In the genomic region with DNA sequence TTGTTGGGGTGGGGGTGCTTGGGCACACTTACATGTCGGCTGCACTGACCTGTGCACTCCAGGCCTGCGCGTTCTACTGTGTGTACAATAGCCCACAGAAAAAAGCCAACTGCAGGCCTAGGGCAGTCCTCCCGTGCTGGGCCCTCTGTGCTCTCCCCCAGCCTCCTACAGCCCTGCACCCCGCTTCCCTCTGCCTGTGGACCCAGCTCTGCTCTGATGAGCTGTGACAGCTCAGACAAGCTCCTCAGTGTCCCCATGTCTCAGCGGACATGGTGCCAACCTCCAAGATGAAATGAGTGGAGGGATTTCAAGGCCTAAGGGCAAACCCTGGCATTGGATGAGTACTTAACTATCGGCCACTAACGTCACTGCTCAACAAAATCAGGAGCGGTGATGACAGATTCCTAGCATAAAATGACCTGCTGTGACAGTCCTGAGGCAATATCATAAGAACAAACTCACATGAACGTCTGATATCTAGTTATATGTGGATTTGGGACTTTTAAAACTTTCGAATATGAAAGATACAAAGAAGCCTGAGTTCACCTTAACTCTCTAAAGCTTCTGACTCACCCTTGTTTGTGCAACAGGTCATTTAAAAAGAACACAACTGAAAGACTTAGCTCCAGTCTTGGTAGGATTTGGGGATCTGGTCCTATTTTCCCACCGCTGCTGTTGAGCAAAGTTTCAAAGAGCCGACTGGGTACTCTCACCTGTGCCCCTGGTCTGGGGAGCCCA, we compare ENCODE assay signal across 24 cellular contexts.
"Had no signal": no experiment of that assay in that cellular context is flagged by ENCODE, and none has a peak within 500 bp of the region (broad histone marks: within the 10 kb centered on the region; RNA-seq: fewer than 3 reads in every experiment).

No MANE protein-coding gene starts in this region.

- H3K36me3 Mint-ChIP-seq: activated CD8-positive, alpha-beta memory T cell treated with anti-CD3 and anti-CD28 coated beads, Interleukin-2, amount 10 ng/mL, durations not matched to agents 7 days and 5 days; activated naive CD4-positive, alpha-beta T cell treated with anti-CD3 and anti-CD28 coated beads, Interleukin-2, amount 50 U/mL, for 72 hours; natural killer cell treated with Interleukin-12 subunit alpha and Interleukin-12 subunit beta and Interleukin-15 and Interleukin-18, amount 100 ng/mL, for 72 hours had no signal

- H3K27me3 Mint-ChIP-seq: activated B cell treated with CpG ODN at 0.5 μM for 24 hours; activated CD8-positive, alpha-beta memory T cell treated with anti-CD3 and anti-CD28 coated beads, Interleukin-2, amount 10 ng/mL, durations not matched to agents 7 days and 5 days; natural killer cell treated with Interleukin-12 subunit alpha and Interleukin-12 subunit beta and Interleukin-15 and Interleukin-18, amount 100 ng/mL, for 72 hours; T-cell had no signal

- ATAC-seq: activated CD8-positive, alpha-beta memory T cell treated with anti-CD3 and anti-CD28 coated beads, Interleukin-2, amount 10 ng/mL, durations not matched to agents 7 days and 5 days; activated CD8-positive, alpha-beta T cell treated with anti-CD3 and anti-CD28 coated beads, Interleukin-2, amount 10 ng/mL, durations not matched to agents 7 days and 5 days; activated naive CD4-positive, alpha-beta T cell treated with anti-CD3 and anti-CD28 coated beads, Interleukin-2, amount 50 U/mL, for 72 hours; mucosa of descending colon; natural killer cell treated with Interleukin-12 subunit alpha and Interleukin-12 subunit beta and Interleukin-15 and Interleukin-18, amount 100 ng/mL, for 72 hours; pancreas; T-cell had no signal

- H3K4me3 Mint-ChIP-seq: activated B cell treated with CpG ODN at 0.5 μM for 24 hours; activated CD8-positive, alpha-beta memory T cell treated with anti-CD3 and anti-CD28 coated beads, Interleukin-2, amount 10 ng/mL, durations not matched to agents 7 days and 5 days; activated CD8-positive, alpha-beta T cell treated with anti-CD3 and anti-CD28 coated beads, Interleukin-2, amount 10 ng/mL, durations not matched to agents 7 days and 5 days; natural killer cell treated with Interleukin-12 subunit alpha and Interleukin-12 subunit beta and Interleukin-15 and Interleukin-18, amount 100 ng/mL, for 72 hours; T-cell; T-helper 2 cell treated with Interferon-gamma antibody and Interleukin-4, amounts not matched to agents 5 μg/mL and 100 μg/mL, for 36 hours had no signal

- H3K27ac Mint-ChIP-seq: activated B cell treated with CpG ODN at 0.5 μM for 24 hours; activated CD8-positive, alpha-beta memory T cell treated with anti-CD3 and anti-CD28 coated beads, Interleukin-2, amount 10 ng/mL, durations not matched to agents 7 days and 5 days; activated CD8-positive, alpha-beta T cell treated with anti-CD3 and anti-CD28 coated beads, Interleukin-2, amount 10 ng/mL, durations not matched to agents 7 days and 5 days; activated naive CD4-positive, alpha-beta T cell treated with anti-CD3 and anti-CD28 coated beads, Interleukin-2, amount 50 U/mL, for 72 hours; activated T-helper 2 cell treated with anti-CD3 and anti-CD28 coated beads, Interferon-gamma antibody, Interleukin-2, Interleukin-4, amounts not matched to agents 10 μg/mL and 5 μg/mL and 100 μg/mL, durations not matched to agents 14 hours and 24 hours and 36 hours; natural killer cell treated with Interleukin-12 subunit alpha and Interleukin-12 subunit beta and Interleukin-15 and Interleukin-18, amount 100 ng/mL, for 72 hours; T-cell; T-helper 2 cell treated with Interferon-gamma antibody and Interleukin-4, amounts not matched to agents 5 μg/mL and 100 μg/mL, for 36 hours had no signal

- H3K9me3 Mint-ChIP-seq: activated B cell treated with CpG ODN at 0.5 μM for 24 hours; activated naive CD4-positive, alpha-beta T cell treated with anti-CD3 and anti-CD28 coated beads, Interleukin-2, amount 50 U/mL, for 72 hours; activated T-helper 2 cell treated with anti-CD3 and anti-CD28 coated beads, Interferon-gamma antibody, Interleukin-2, Interleukin-4, amounts not matched to agents 10 μg/mL and 5 μg/mL and 100 μg/mL, durations not matched to agents 14 hours and 24 hours and 36 hours; natural killer cell treated with Interleukin-12 subunit alpha and Interleukin-12 subunit beta and Interleukin-15 and Interleukin-18, amount 100 ng/mL, for 72 hours; T-cell; T-helper 2 cell treated with Interferon-gamma antibody and Interleukin-4, amounts not matched to agents 5 μg/mL and 100 μg/mL, for 36 hours had no signal

- DNase-seq: activated B cell treated with CpG ODN at 0.5 μM for 24 hours; activated CD8-positive, alpha-beta memory T cell treated with anti-CD3 and anti-CD28 coated beads, Interleukin-2, amount 10 ng/mL, durations not matched to agents 7 days and 5 days; activated CD8-positive, alpha-beta T cell treated with anti-CD3 and anti-CD28 coated beads, Interleukin-2, amount 10 ng/mL, durations not matched to agents 7 days and 5 days; activated T-cell treated with anti-CD3 and anti-CD28 coated beads, Interleukin-2, amount 50 U/mL, for 48 hours; anterior cingulate cortex; colonic mucosa; effector CD8-positive, alpha-beta T cell; erythroblast; head of caudate nucleus; hippocampal formation; psoas muscle; stimulated activated CD4-positive, alpha-beta T cell treated with anti-CD3 and anti-CD28 coated beads, Interleukin-15, amount 100 ng/mL, for 24 hours; stimulated activated CD4-positive, alpha-beta T cell treated with anti-CD3 and anti-CD28 coated beads, Interleukin-2, amount 100 ng/mL, for 24 hours; stimulated activated naive CD4-positive, alpha-beta T cell; T-cell had no signal

- H3K4me1 Mint-ChIP-seq: activated B cell treated with CpG ODN at 0.5 μM for 24 hours; activated CD8-positive, alpha-beta memory T cell treated with anti-CD3 and anti-CD28 coated beads, Interleukin-2, amount 10 ng/mL, durations not matched to agents 7 days and 5 days; T-cell had no signal

- H3K4me3 ChIP-seq: colonic mucosa, lung, mucosa of descending colon, pancreas, psoas muscle, suprapubic skin, tibial nerve had no signal
